Comparison of ENCODE assay signal across 13 cellular contexts in the genomic region with DNA sequence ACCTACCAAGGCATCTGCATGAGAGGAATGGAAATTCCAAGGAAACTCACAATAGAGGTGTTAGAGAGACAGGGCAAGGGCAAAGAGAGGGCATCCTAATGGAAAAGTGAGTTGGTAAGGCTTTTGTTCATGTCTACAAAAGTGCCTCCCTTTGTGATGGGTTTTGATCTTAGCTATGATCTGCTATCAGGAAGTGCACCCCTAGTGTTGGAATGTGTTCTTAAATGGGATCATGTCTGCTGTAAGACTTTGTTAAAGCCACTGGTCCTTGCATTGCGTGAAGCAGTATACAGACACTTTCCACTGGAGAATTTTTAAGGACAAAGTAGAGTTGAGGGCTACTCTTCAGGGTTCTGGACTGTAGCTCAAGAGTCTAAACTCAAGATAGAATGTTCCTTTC.
DNase-seq lines count a peak whose midpoint lies in the region; ATAC-seq, FAIRE-seq and TF ChIP-seq lines count a peak whose summit lies in the region.
"Had no signal": no experiment of that assay in that cellular context is flagged by ENCODE, and none has a peak within 500 bp of the region (broad histone marks: within the 10 kb centered on the region; RNA-seq: fewer than 3 reads in every experiment).

No MANE protein-coding gene starts in this region.

- TF ChIP-seq CTCF in AG04449 (IDR thresholded peaks at IDR 0.05; ENCODE audit: insufficient read depth, low read length, missing control alignments) = peak; percentile 23
- TF ChIP-seq CTCF in PC-3 (conservative IDR thresholded peaks at IDR 0.05; ENCODE audit: low read depth, low read length) = peak; percentile 67
- peak; percentile 28 for TF ChIP-seq CTCF in foreskin fibroblast (IDR thresholded peaks at IDR 0.05; ENCODE audit: low read depth, low read length)
- no peak for TF ChIP-seq CTCF in CD8-positive, alpha-beta T cell (IDR thresholded peaks at IDR 0.05)

- no peak overlapping the region for H3K27ac Mint-ChIP-seq in CD8-positive, alpha-beta T cell
- H3K27ac Mint-ChIP-seq: T-helper 2 cell treated with Interferon-gamma antibody and Interleukin-4, amounts not matched to agents 5 μg/mL and 100 μg/mL, for 36 hours had no signal

- CTCF ChIA-PET in AG04449 (lab: Yijun Ruan, JAX) (interaction anchor here (0.7 kb wide), 1 partner anchor 14 kb away, joined by 4 read pairs; no protein-coding TSS in a partner anchor), PC-3 (lab: Charles Lee) (interaction anchor here (0.5 to 1.1 kb wide), 5 partner anchors 11 to 180 kb away, joined by 3 to 8 read pairs (median 3); a partner anchor contains a TSS)
- CTCF ChIA-PET in CD8-positive, alpha-beta T cell (lab: Charles Lee) = no interaction called here

- peak; percentile 65 for FAIRE-seq in GM18507 (lab: Jason Lieb, UNC)

- H3K4me1 ChIP-seq in PC-3 (ENCODE audit: insufficient read depth, low read length) = peaks cover 8% of the 10 kb centered on the region; the same call in 1 of the 2 replicates
- peaks cover 5% of the 10 kb centered on the region for H3K4me1 ChIP-seq in CD8-positive, alpha-beta T cell (ENCODE audit: insufficient read depth, low read length)

- peaks cover 54% of the 10 kb centered on the region for H3K36me3 Mint-ChIP-seq in CD8-positive, alpha-beta T cell

- DNase-seq in AG04449 (ENCODE audit: low read depth, low spot score) (no peak), GM18507 (ENCODE audit: extremely low spot score, insufficient read length, low read depth) (no peak), PC-3 (peak; percentile 49), foreskin fibroblast (no peak), HuH-7 (ENCODE audit: low spot score) (no peak)
- no peak for DNase-seq in CD8-positive, alpha-beta T cell
- DNase-seq in activated naive CD4-positive, alpha-beta T cell treated with anti-CD3 and anti-CD28 coated beads, Interleukin-2, amount 50 U/mL, for 16 hours = no peak
- DNase-seq: activated effector memory CD4-positive, alpha-beta T cell treated with anti-CD3 and anti-CD28 coated beads, Interleukin-2, amount 50 U/mL, for 16 hours; NCI-H2081 treated with DMSO at 0.1 percent for 48 hours; substantia nigra had no signal

- no peaks in the 10 kb centered on the region for H3K27me3 ChIP-seq in PC-3 (ENCODE audit: low read length)
- no peaks in the 10 kb centered on the region for H3K27me3 ChIP-seq in CD8-positive, alpha-beta T cell (ENCODE audit: insufficient read depth, low read length)

- no peak overlapping the region for H2AFZ ChIP-seq in PC-3 (ENCODE audit: low read length)

- H3K27me3 Mint-ChIP-seq in CD8-positive, alpha-beta T cell (ENCODE audit: low read depth) = no peaks in the 10 kb centered on the region

- peak; percentile 64 for ATAC-seq in PC-3
- ATAC-seq in CD8-positive, alpha-beta T cell = no peak
- ATAC-seq in HG02938 (IDR thresholded peaks at IDR 0.05; ENCODE audit: unreplicated experiment) = no peak

- H3K36me3 ChIP-seq in PC-3 (ENCODE audit: low read depth, low read length) = no peaks in the 10 kb centered on the region
- H3K36me3 ChIP-seq in CD8-positive, alpha-beta T cell (ENCODE audit: insufficient read depth, low read length) = no peaks in the 10 kb centered on the region

- no TSS peak for BruUV-seq in PC-3 (replicated peaks; lab: Mats Ljungman, UMichigan)

- no peaks in the 10 kb centered on the region for H3K9me3 Mint-ChIP-seq in CD8-positive, alpha-beta T cell
- H3K9me3 Mint-ChIP-seq: T-helper 2 cell treated with Interferon-gamma antibody and Interleukin-4, amounts not matched to agents 5 μg/mL and 100 μg/mL, for 36 hours had no signal

- H3F3A ChIP-seq in PC-3 (ENCODE audit: low read length, unreplicated experiment) = no peaks in the 10 kb centered on the region

- H4K20me1 ChIP-seq in PC-3 (ENCODE audit: low read length) = no peaks in the 10 kb centered on the region

- POLR2A ChIA-PET in AG04449 (lab: Yijun Ruan, JAX) (no interaction called here), PC-3 (lab: Charles Lee; ENCODE audit: unreplicated experiment) (interaction anchor here (0.6 kb wide), 1 partner anchor 525 kb away, joined by 3 read pairs; no protein-coding TSS in a partner anchor)
- POLR2A ChIA-PET in CD8-positive, alpha-beta T cell (lab: Charles Lee) = interaction anchor here (0.7 kb wide), 1 partner anchor 13 kb away, joined by 3 read pairs; no protein-coding TSS in a partner anchor

- H3K27ac ChIP-seq in PC-3 (ENCODE audit: low read length) = no peak overlapping the region
- no peak overlapping the region for H3K27ac ChIP-seq in CD8-positive, alpha-beta T cell (ENCODE audit: low read depth, low read length)

- no peak overlapping the region for H3K4me3 ChIP-seq in AG04449 (ENCODE audit: low read depth, low read length)
- H3K4me3 ChIP-seq in PC-3 (ENCODE audit: low read length) = no peak overlapping the region
- no peak overlapping the region for H3K4me3 ChIP-seq in foreskin fibroblast (ENCODE audit: low read depth in 1 of 2, low read length in 2 of 2)
- no peak overlapping the region for H3K4me3 ChIP-seq in CD8-positive, alpha-beta T cell (ENCODE audit: low read depth, low read length)
- H3K4me3 ChIP-seq: lung had no signal

- H3K9me2 ChIP-seq in PC-3 (replicated peaks; ENCODE audit: low read length) = no peaks in the 10 kb centered on the region

- no peak overlapping the region for H3K9ac ChIP-seq in PC-3 (ENCODE audit: low read length)

- H3K4me3 Mint-ChIP-seq in CD8-positive, alpha-beta T cell = no peak overlapping the region
- H3K4me3 Mint-ChIP-seq: T-helper 2 cell treated with Interferon-gamma antibody and Interleukin-4, amounts not matched to agents 5 μg/mL and 100 μg/mL, for 36 hours had no signal

- no peaks in the 10 kb centered on the region for H3K9me3 ChIP-seq in PC-3 (ENCODE audit: low read length)
- no peaks in the 10 kb centered on the region for H3K9me3 ChIP-seq in CD8-positive, alpha-beta T cell (ENCODE audit: low read length)

- peaks cover 22% of the 10 kb centered on the region for H3K4me1 Mint-ChIP-seq in CD8-positive, alpha-beta T cell (ENCODE audit: low read depth)

- no peaks in the 10 kb centered on the region for H3K79me2 ChIP-seq in PC-3 (ENCODE audit: low read length)

- no peak overlapping the region for H3K4me2 ChIP-seq in PC-3 (ENCODE audit: low read length)

- intact Hi-C loops in PC-3 (cut with micrococcal nuclease) = no loop called here
- intact Hi-C loops in CD8-positive, alpha-beta T cell (cut with DNase I, micrococcal nuclease) = loop anchor here in 1 of 2 experiments (10.0 kb wide), 1 partner anchor 92 kb away; a partner anchor contains a TSS
